Comparison of ENCODE assay signal across 1 cellular context in the genomic region with DNA sequence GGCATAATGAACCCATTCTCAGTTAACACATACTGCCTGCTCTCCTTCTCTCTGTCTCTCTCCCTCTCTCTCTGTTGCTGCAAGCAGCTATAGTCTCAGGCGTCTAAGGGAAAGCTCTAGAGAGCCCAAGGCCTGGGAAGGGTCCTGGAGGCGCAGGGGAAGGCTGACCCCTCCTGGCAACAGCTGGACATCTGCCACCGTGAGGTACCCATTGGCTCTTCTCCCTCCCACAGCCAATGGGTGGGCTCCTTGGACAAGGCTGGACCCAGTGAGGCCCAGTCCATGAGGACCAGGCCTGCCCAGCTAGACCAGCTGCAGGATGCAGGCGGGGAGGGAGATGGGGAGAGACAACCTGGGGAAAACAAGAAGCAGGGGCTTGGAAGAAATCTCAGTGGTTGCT.
TF ChIP-seq lines count a peak whose summit lies in the region.

No MANE protein-coding gene starts in this region.

TF ChIP-seq in K562, 482 proteins besides CTCF, POLR2A, EP300 and RAD21 (continued from another document):
- TF ChIP-seq MIER1 (IDR thresholded peaks at IDR 0.05; ENCODE audit: low read depth): no peak
- TF ChIP-seq CCAR2 (IDR thresholded peaks at IDR 0.05; ENCODE audit: low read depth, low read length): no peak
TF ChIP-seq in K562: peak in this region for 0.
